ENCODE assay signal across 12 cellular contexts in genomic region chr16:2775317-2775716, GRCh38. TPM values are rescaled to one million over a fixed set of nuclear protein-coding genes. Genes with fewer than 3 reads are reported as not detected.
DNase-seq lines count a peak whose midpoint lies in the region; ATAC-seq, FAIRE-seq and TF ChIP-seq lines count a peak whose summit lies in the region.
"Had no signal": no experiment of that assay in that cellular context is flagged by ENCODE, and none has a peak within 500 bp of the region (broad histone marks: within the 10 kb centered on the region; RNA-seq: fewer than 3 reads in every experiment).

No MANE protein-coding gene starts in this region.

- no peaks in the 10 kb centered on the region for H3K9me3 ChIP-seq in GM12878 (replicated peaks; ENCODE audit: control insufficient read depth, insufficient read depth, low read length)
- H3K9me3 ChIP-seq: esophagus squamous epithelium had no signal

- ATAC-seq in GM12878 = no peak
- ATAC-seq in natural killer cell = no peak
- no peak for ATAC-seq in GM19397 (IDR thresholded peaks at IDR 0.05; ENCODE audit: unreplicated experiment)

- H4K20me1 ChIP-seq in GM12878 (ENCODE audit: control insufficient read depth, insufficient read depth) = no peaks in the 10 kb centered on the region

- CTCF ChIA-PET in GM12878 (lab: Yijun Ruan, JAX) = no interaction called here

- in situ Hi-C loops in GM12878 (cut with MboI) = no loop called here

- no peak for TF ChIP-seq CTCF in CD14-positive monocyte (IDR thresholded peaks at IDR 0.05)
- TF ChIP-seq CTCF in HFF-Myc (IDR thresholded peaks at IDR 0.05; ENCODE audit: low read depth, low read length, missing control alignments) = no peak
- TF ChIP-seq CTCF in GM12878 (IDR thresholded peaks at IDR 0.05 in 2 of 3, conservative IDR thresholded peaks at IDR 0.05 in 1 of 3; ENCODE audit: control insufficient read depth in 2 of 3, extremely low read depth in 1 of 3, insufficient read depth in 1 of 3, low read depth in 3 of 3, low read length in 3 of 3) = no peak
- TF ChIP-seq CTCF in natural killer cell (IDR thresholded peaks at IDR 0.05) = no peak

- H3K27me3 ChIP-seq in GM12878 (replicated peaks in 1 of 2; ENCODE audit: control insufficient read depth in 2 of 2, insufficient read depth in 2 of 2, low read length in 1 of 2) = no peaks in the 10 kb centered on the region
- H3K27me3 ChIP-seq: esophagus squamous epithelium had no signal

- 0 out of 2 replicates have a peak, but pooled peaks cover 4% of the 10 kb centered on the region for H3K4me1 ChIP-seq in GM12878 (ENCODE audit: control insufficient read depth, insufficient read depth, low read length)

- no peak for TF ChIP-seq EP300 in GM12878 (IDR thresholded peaks at IDR 0.05; ENCODE audit: borderline replicate concordance in 1 of 2, control insufficient read depth in 1 of 2, low read depth in 2 of 2, low read length in 2 of 2)

- H3K4me3 Mint-ChIP-seq in CD14-positive monocyte (peak overlapping the region; percentile 63 to 90), natural killer cell (peak overlapping the region; percentile 89)

- no peak for TF ChIP-seq RAD21 in GM12878 (IDR thresholded peaks at IDR 0.05; ENCODE audit: insufficient read depth, low read depth, low read length)

- peaks cover 0 to 5% (median 3%) of the 10 kb centered on the region in 3 donors for H3K27me3 Mint-ChIP-seq in CD14-positive monocyte (ENCODE audit: low read depth in 3 of 3)
- H3K27me3 Mint-ChIP-seq in natural killer cell (ENCODE audit: low read depth in 2 of 2) = no peaks in the 10 kb centered on the region

- BruUV-seq in GM12878 (replicated peaks; lab: Mats Ljungman, UMichigan) = no TSS peak

- no peak overlapping the region for H2AFZ ChIP-seq in GM12878 (ENCODE audit: control insufficient read depth, low read depth, low read length)

- WGBS in GM12878 (ENCODE audit: insufficient coverage, insufficient replicate concordance, low lambda C conversion rate, missing lambda C conversion rate) = 60% methylated on average over 6 of the region's 6 CpGs

- POLR2A ChIA-PET in GM12878 (lab: Charles Lee) = interaction anchor here (3.9 kb wide), 1 partner anchor 21 kb away, joined by 27 read pairs; the partner anchor contains the start of gene SRRM2

- no peak for TF ChIP-seq POLR2A in GM12878 (IDR thresholded peaks at IDR 0.05; ENCODE audit: low read depth, low read length)

- DNase-seq in CD14-positive monocyte (ENCODE audit: low spot score) (no peak), HFF-Myc (ENCODE audit: extremely low read depth, low read depth) (no peak), GM12878 (ENCODE audit: low read depth, low spot score) (no peak), natural killer cell (no peak), NCI-H774 (lab: John Stamatoyannopoulos, UW) (no peak), NCI-H446 treated with DMSO at 0.1 percent for 48 hours (lab: John Stamatoyannopoulos, UW) (no peak), NCI-H2196 treated with DMSO at 0.1 percent for 48 hours (lab: John Stamatoyannopoulos, UW; ENCODE audit: unreplicated experiment) (no peak)
- DNase-seq: esophagus squamous epithelium had no signal

- peaks cover 0 to 3% (median 0%) of the 10 kb centered on the region in 7 donors for H3K9me3 Mint-ChIP-seq in CD14-positive monocyte
- no peaks in the 10 kb centered on the region for H3K9me3 Mint-ChIP-seq in natural killer cell

- SMC1A ChIA-PET in GM12878 (lab: Charles Lee; ENCODE audit: uncharacterized antibody, unreplicated experiment) = interaction anchor here (1.9 kb wide), 1 partner anchor 23 kb away, joined by 4 read pairs; the partner anchor contains the start of gene SRRM2

- intact Hi-C loops in CD14-positive monocyte (cut with micrococcal nuclease) (loop anchor here in 1 of 2 donors (5.0 kb wide), 1 partner anchor 247 kb away; the partner anchor contains the start of genes HCFC1R1, THOC6 and TNFRSF12A), GM12878 (cut with micrococcal nuclease; ENCODE audit: unreplicated experiment) (no loop called here), natural killer cell (cut with micrococcal nuclease) (no loop called here)

- RAD21 ChIA-PET in GM12878 (lab: Charles Lee; ENCODE audit: unreplicated experiment) = interaction anchor here (1.3 kb wide), 1 partner anchor 22 kb away, joined by 4 read pairs; no protein-coding TSS in a partner anchor

- H3K36me3 Mint-ChIP-seq in CD14-positive monocyte (peaks cover 46 to 58% of the 10 kb centered on the region in 2 donors), natural killer cell (peaks cover 8% of the 10 kb centered on the region)

- H3K9ac ChIP-seq in GM12878 (ENCODE audit: control insufficient read depth, insufficient read depth, low read length) = no peak overlapping the region

- H3K4me1 Mint-ChIP-seq in CD14-positive monocyte (peaks cover 43% of the 10 kb centered on the region), natural killer cell (peaks cover 29 to 38% of the 10 kb centered on the region in 2 donors)

- peaks cover 30% of the 10 kb centered on the region for H3K79me2 ChIP-seq in GM12878 (ENCODE audit: control insufficient read depth, insufficient read depth, low read length)

- peaks cover 5 to 10% of the 10 kb centered on the region in 2 experiments; a peak in 3 of 4 replicates for H3K36me3 ChIP-seq in GM12878 (ENCODE audit: control insufficient read depth in 2 of 2, insufficient read depth in 2 of 2, low read length in 1 of 2)

- no peak for FAIRE-seq in GM12878 (lab: Jason Lieb, UNC)
- FAIRE-seq: G401.6 had no signal

- peak overlapping the region; percentile 74 for H3K4me3 ChIP-seq in HFF-Myc (replicated peaks; ENCODE audit: low read depth, low read length)
- H3K4me3 ChIP-seq in GM12878 = no peak overlapping the region

- H3K27ac ChIP-seq in GM12878 (ENCODE audit: control insufficient read depth, insufficient read depth) = no peak overlapping the region

- peak overlapping the region; percentile 73 to 96 (median 85) for H3K27ac Mint-ChIP-seq in CD14-positive monocyte
- peak overlapping the region in 1 of 2 donors; percentile 93 for H3K27ac Mint-ChIP-seq in natural killer cell

- H3K4me2 ChIP-seq in GM12878 (ENCODE audit: control insufficient read depth, insufficient read depth) = peak overlapping the region; percentile 67; the same call in 1 of the 2 replicates

RNA-seq across cellular contexts. Expression of gene ELOB, which starts 1.8 kb away (rescaled TPM):
- polyA plus RNA-seq in CD14-positive monocyte (100 to 1,000 TPM; 363 to 405 TPM), GM12878 (2011; rRNA removed) (72.8 and 219 TPM in 2 replicates), GM12878 (2014; fragmentation: Illumina TruSeq; extraction: Trizol) (5.0 and 86.9 TPM in 2 replicates), GM12878 (2014; fragmentation: Nextera tagmentation; extraction: Ambion mirVana) (100 to 1,000 TPM; 752 to 823 TPM), GM12878 (2014; rRNA removed) (268 and 337 TPM in 2 replicates), GM12878 (2016; fragmentation: Nextera tagmentation; extraction: Ambion mirVana) (100 to 1,000 TPM; 487 to 534 TPM)
- 6.4 and 12.2 TPM in 2 replicates for total RNA-seq in GM12878 (2013; cell fraction: nucleolus; rRNA removed)
- total RNA-seq in GM12878 (2014; rRNA removed) (177 and 258 TPM in 2 replicates), GM12878 (2014; rRNA removed; fragmentation: Illumina TruSeq; extraction: Trizol) (133 and 154 TPM in 2 replicates), GM12878 (2021) (211 and 219 TPM in 2 replicates), natural killer cell (100 to 1,000 TPM; 146 to 207 (median 161) TPM)
- 321 TPM for polyA plus RNA-seq in GM12878 (2011; ENCODE audit: low read depth)
- polyA plus RNA-seq in GM12878 (2011; cell fraction: cytosol; rRNA removed) = 556 and 601 TPM in 2 replicates
- 162 and 166 TPM in 2 replicates for polyA plus RNA-seq in GM12878 (2011; cell fraction: nucleus; rRNA removed)
- polyA plus RNA-seq in GM12878 (2012) = 162 and 263 TPM in 2 replicates
- polyA minus RNA-seq in GM12878 (2011; rRNA and poly(A)+ RNA removed) = 84.6 and 103 TPM in 2 replicates
- polyA minus RNA-seq in GM12878 (2011; cell fraction: cytosol; rRNA and poly(A)+ RNA removed) = 44.1 and 53.4 TPM in 2 replicates
- 17.8 and 20.5 TPM in 2 replicates for polyA minus RNA-seq in GM12878 (2011; cell fraction: nucleus; rRNA and poly(A)+ RNA removed)

RNA-seq across cellular contexts. Expression of gene PRSS33, which starts 12.0 kb away (rescaled TPM):
- polyA plus RNA-seq in CD14-positive monocyte (not detected), GM12878 (2011; rRNA removed) (not detected in 2 replicates), GM12878 (2014; fragmentation: Illumina TruSeq; extraction: Trizol) (not detected in 2 replicates), GM12878 (2014; fragmentation: Nextera tagmentation; extraction: Ambion mirVana) (not detected), GM12878 (2014; rRNA removed) (not detected in 2 replicates), GM12878 (2016; fragmentation: Nextera tagmentation; extraction: Ambion mirVana) (not detected)
- not detected in 2 replicates for total RNA-seq in GM12878 (2013; cell fraction: nucleolus; rRNA removed)
- total RNA-seq in GM12878 (2014; rRNA removed) (not detected in 2 replicates), GM12878 (2014; rRNA removed; fragmentation: Illumina TruSeq; extraction: Trizol) (not detected in 2 replicates), GM12878 (2021) (not detected in 2 replicates), natural killer cell (under 1 TPM; 0.20 to 0.63 (median 0.54) TPM)
- polyA plus RNA-seq in GM12878 (2011; ENCODE audit: low read depth) = not detected
- not detected in 2 replicates for polyA plus RNA-seq in GM12878 (2011; cell fraction: cytosol; rRNA removed)
- polyA plus RNA-seq in GM12878 (2011; cell fraction: nucleus; rRNA removed) = not detected in 2 replicates
- not detected in 2 replicates for polyA plus RNA-seq in GM12878 (2012)
- not detected in 2 replicates for polyA minus RNA-seq in GM12878 (2011; rRNA and poly(A)+ RNA removed)
- polyA minus RNA-seq in GM12878 (2011; cell fraction: cytosol; rRNA and poly(A)+ RNA removed) = not detected in 2 replicates
- not detected in 2 replicates for polyA minus RNA-seq in GM12878 (2011; cell fraction: nucleus; rRNA and poly(A)+ RNA removed)
- total RNA-seq: esophagus squamous epithelium; lung microvascular endothelial cell; T-helper 2 cell treated with Interferon-gamma antibody and Interleukin-4, amounts not matched to agents 100 ng/mL and 5 ng/mL, for 36 hours had no signal

RNA-seq across cellular contexts. Expression of gene SRRM2, which starts 22.9 kb away (rescaled TPM):
- 10 to 100 TPM; 19.0 to 31.8 TPM for polyA plus RNA-seq in CD14-positive monocyte
- 433 and 461 TPM in 2 replicates for total RNA-seq in GM12878 (2013; cell fraction: nucleolus; rRNA removed)
- total RNA-seq in GM12878 (2014; rRNA removed) = 45.0 and 58.5 TPM in 2 replicates
- 66.4 and 68.1 TPM in 2 replicates for total RNA-seq in GM12878 (2014; rRNA removed; fragmentation: Illumina TruSeq; extraction: Trizol)
- 420 and 483 TPM in 2 replicates for total RNA-seq in GM12878 (2021)
- 162 TPM for polyA plus RNA-seq in GM12878 (2011; ENCODE audit: low read depth)
- polyA plus RNA-seq in GM12878 (2011; rRNA removed) = 96.5 and 129 TPM in 2 replicates
- polyA plus RNA-seq in GM12878 (2011; cell fraction: cytosol; rRNA removed) = 199 and 209 TPM in 2 replicates
- polyA plus RNA-seq in GM12878 (2011; cell fraction: nucleus; rRNA removed) = 2,282 and 3,207 TPM in 2 replicates
- polyA plus RNA-seq in GM12878 (2012) = 479 and 774 TPM in 2 replicates
- polyA plus RNA-seq in GM12878 (2014; fragmentation: Illumina TruSeq; extraction: Trizol) = 402 and 463 TPM in 2 replicates
- 10 to 100 TPM; 30.1 to 73.0 TPM for polyA plus RNA-seq in GM12878 (2014; fragmentation: Nextera tagmentation; extraction: Ambion mirVana)
- polyA plus RNA-seq in GM12878 (2014; rRNA removed) = 502 and 661 TPM in 2 replicates
- polyA plus RNA-seq in GM12878 (2016; fragmentation: Nextera tagmentation; extraction: Ambion mirVana) = 100 to 1,000 TPM; 262 to 266 TPM
- polyA minus RNA-seq in GM12878 (2011; rRNA and poly(A)+ RNA removed) = 68.3 and 115 TPM in 2 replicates
- polyA minus RNA-seq in GM12878 (2011; cell fraction: cytosol; rRNA and poly(A)+ RNA removed) = 104 and 110 TPM in 2 replicates
- 146 and 241 TPM in 2 replicates for polyA minus RNA-seq in GM12878 (2011; cell fraction: nucleus; rRNA and poly(A)+ RNA removed)
- 1,000 to 10,000 TPM; 1,131 to 1,162 (median 1,149) TPM for total RNA-seq in natural killer cell

RNA-seq across cellular contexts. Expression of gene PRSS41, which starts 23.0 kb away (rescaled TPM):
- polyA plus RNA-seq in CD14-positive monocyte = not detected
- not detected in 2 replicates for total RNA-seq in GM12878 (2013; cell fraction: nucleolus; rRNA removed)
- not detected in 2 replicates for total RNA-seq in GM12878 (2014; rRNA removed)
- total RNA-seq in GM12878 (2014; rRNA removed; fragmentation: Illumina TruSeq; extraction: Trizol) = not detected in 2 replicates
- not detected in 2 replicates for total RNA-seq in GM12878 (2021)
- not detected for polyA plus RNA-seq in GM12878 (2011; ENCODE audit: low read depth)
- not detected in 2 replicates for polyA plus RNA-seq in GM12878 (2011; rRNA removed)
- not detected in 2 replicates for polyA plus RNA-seq in GM12878 (2011; cell fraction: cytosol; rRNA removed)
- polyA plus RNA-seq in GM12878 (2011; cell fraction: nucleus; rRNA removed) = not detected in 2 replicates
- polyA plus RNA-seq in GM12878 (2012) = not detected in 2 replicates
- polyA plus RNA-seq in GM12878 (2014; fragmentation: Illumina TruSeq; extraction: Trizol) = not detected in 2 replicates
- polyA plus RNA-seq in GM12878 (2014; fragmentation: Nextera tagmentation; extraction: Ambion mirVana) = not detected
- polyA plus RNA-seq in GM12878 (2014; rRNA removed) = not detected in 2 replicates
- not detected for polyA plus RNA-seq in GM12878 (2016; fragmentation: Nextera tagmentation; extraction: Ambion mirVana)
- polyA minus RNA-seq in GM12878 (2011; rRNA and poly(A)+ RNA removed) = not detected in 2 replicates
- not detected in 2 replicates for polyA minus RNA-seq in GM12878 (2011; cell fraction: cytosol; rRNA and poly(A)+ RNA removed)
- polyA minus RNA-seq in GM12878 (2011; cell fraction: nucleus; rRNA and poly(A)+ RNA removed) = not detected in 2 replicates
- under 1 TPM in 1 of 3 donors, not detected in 2; 0.33 TPM for total RNA-seq in natural killer cell
- total RNA-seq: esophagus squamous epithelium; lung microvascular endothelial cell; T-helper 2 cell treated with Interferon-gamma antibody and Interleukin-4, amounts not matched to agents 100 ng/mL and 5 ng/mL, for 36 hours had no signal

RNA-seq across cellular contexts. Expression of gene PRSS21, which starts 41.7 kb away (rescaled TPM):
- polyA plus RNA-seq in CD14-positive monocyte (1 to 10 TPM; 2.1 to 3.1 TPM), GM12878 (2011; rRNA removed) (not detected in 2 replicates), GM12878 (2014; fragmentation: Illumina TruSeq; extraction: Trizol) (27.2 and 34.7 TPM in 2 replicates), GM12878 (2014; fragmentation: Nextera tagmentation; extraction: Ambion mirVana) (10 to 100 TPM in 1 of 2 experiments, 1 to 10 TPM in 1; 5.3 to 18.4 TPM), GM12878 (2014; rRNA removed) (45.1 and 52.2 TPM in 2 replicates), GM12878 (2016; fragmentation: Nextera tagmentation; extraction: Ambion mirVana) (10 to 100 TPM; 67.0 to 73.4 TPM)
- total RNA-seq in GM12878 (2013; cell fraction: nucleolus; rRNA removed) = not detected in 2 replicates
- total RNA-seq in GM12878 (2014; rRNA removed) (34.3 and 40.1 TPM in 2 replicates), GM12878 (2014; rRNA removed; fragmentation: Illumina TruSeq; extraction: Trizol) (23.3 and 23.6 TPM in 2 replicates), GM12878 (2021) (49.8 and 58.3 TPM in 2 replicates), natural killer cell (1 to 10 TPM in 1 of 3 donors, under 1 TPM in 1, not detected in 1; 0.64 to 6.6 TPM)
- polyA plus RNA-seq in GM12878 (2011; ENCODE audit: low read depth) = 23.8 TPM
- not detected in 2 replicates for polyA plus RNA-seq in GM12878 (2011; cell fraction: cytosol; rRNA removed)
- polyA plus RNA-seq in GM12878 (2011; cell fraction: nucleus; rRNA removed) = 0.15 TPM in 1 of 2 replicates, not detected in the other
- polyA plus RNA-seq in GM12878 (2012) = 38.3 and 40.9 TPM in 2 replicates
- polyA minus RNA-seq in GM12878 (2011; rRNA and poly(A)+ RNA removed) = not detected in 2 replicates
- polyA minus RNA-seq in GM12878 (2011; cell fraction: cytosol; rRNA and poly(A)+ RNA removed) = 1.2 and 4.2 TPM in 2 replicates
- 1.1 TPM in 1 of 2 replicates, not detected in the other for polyA minus RNA-seq in GM12878 (2011; cell fraction: nucleus; rRNA and poly(A)+ RNA removed)
